Comparison of ENCODE assay signal across 17 cellular contexts in the genomic region with DNA sequence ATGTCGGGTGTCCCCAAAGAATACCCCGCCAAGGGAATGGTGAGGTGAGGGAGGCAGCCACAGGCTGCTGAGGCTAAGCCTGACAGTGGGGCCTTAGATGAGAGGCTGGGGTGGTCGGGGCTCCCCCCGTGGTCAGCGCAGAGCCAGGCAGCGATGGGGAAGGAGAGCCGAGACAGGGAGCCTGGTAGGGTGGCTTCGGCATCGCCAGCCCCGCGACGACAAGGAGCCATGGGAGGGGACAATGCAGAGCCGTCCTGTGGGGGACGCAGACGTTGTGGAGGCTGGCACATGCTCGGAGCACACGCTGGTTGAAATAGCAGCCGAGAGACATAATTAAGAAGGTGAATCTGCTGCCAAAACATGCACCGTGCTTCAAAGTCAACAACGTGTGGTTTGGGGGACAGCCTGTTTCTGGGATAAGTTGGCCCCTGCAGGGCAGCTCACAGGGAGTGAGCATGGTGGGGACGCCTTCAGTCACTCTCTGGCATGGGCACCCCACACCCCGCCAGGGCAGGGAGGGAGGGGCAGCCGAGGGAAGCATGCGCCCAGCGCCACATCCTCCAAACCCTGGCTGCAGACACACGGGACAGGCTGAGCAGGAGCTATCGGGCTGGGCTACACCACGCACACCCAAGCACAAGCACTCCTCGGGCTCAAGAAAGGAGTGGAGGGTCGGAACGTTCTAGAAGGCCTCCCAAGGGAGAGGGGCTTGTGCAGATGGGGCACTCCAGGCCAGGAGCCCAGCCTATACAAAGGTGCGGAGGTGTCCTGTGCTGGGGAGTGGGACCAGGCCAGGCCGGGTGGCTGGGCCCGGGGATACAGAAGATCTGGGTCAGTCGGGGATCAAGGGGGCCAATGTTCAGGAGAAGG.
"Had no signal": no experiment of that assay in that cellular context is flagged by ENCODE, and none has a peak within 500 bp of the region (broad histone marks: within the 10 kb centered on the region; RNA-seq: fewer than 3 reads in every experiment).

No MANE protein-coding gene starts in this region.

- H3K27ac ChIP-seq: breast epithelium, lower lobe of right lung, ovary, sigmoid colon, spleen, stomach, testis, upper lobe of right lung had no signal

- H3K4me1 ChIP-seq: breast epithelium, lower lobe of right lung, sigmoid colon, spleen, stomach, testis, upper lobe of right lung had no signal

- H3K9me3 ChIP-seq: lower lobe of right lung, ovary, testis, upper lobe of right lung had no signal

- H3K4me1 Mint-ChIP-seq: activated T-helper 17 cell treated with anti-CD3 and anti-CD28 coated beads, Interleukin-2, amount 50 U/mL, for 72 hours; immature natural killer cell; nephron progenitor cell had no signal

- DNase-seq: activated CD4-positive, CD25-positive, alpha-beta regulatory T cell treated with anti-CD3 and anti-CD28 coated beads, Interleukin-2, amount 50 U/mL, for 72 hours; activated naive CD4-positive, alpha-beta T cell treated with Interleukin-2 at 50 U/mL for 16 hours; aorta; glutamatergic neuron; immature natural killer cell; lower lobe of right lung; nephron progenitor cell; ovary; sigmoid colon; spleen; upper lobe of right lung had no signal

- H3K36me3 Mint-ChIP-seq: immature natural killer cell had no signal

- H3K36me3 ChIP-seq: breast epithelium, lower lobe of right lung, ovary, sigmoid colon, spleen, stomach, upper lobe of right lung had no signal

- H3K27me3 ChIP-seq: ovary, testis had no signal

- H3K4me3 Mint-ChIP-seq: activated T-helper 17 cell treated with anti-CD3 and anti-CD28 coated beads, Interleukin-2, amount 50 U/mL, for 72 hours; immature natural killer cell; nephron progenitor cell had no signal

- H3K9me3 Mint-ChIP-seq: activated T-helper 17 cell treated with anti-CD3 and anti-CD28 coated beads, Interleukin-2, amount 50 U/mL, for 72 hours; immature natural killer cell had no signal

- H3K27ac Mint-ChIP-seq: activated T-helper 17 cell treated with anti-CD3 and anti-CD28 coated beads, Interleukin-2, amount 50 U/mL, for 72 hours; immature natural killer cell; nephron progenitor cell had no signal

- ATAC-seq: activated T-helper 17 cell treated with anti-CD3 and anti-CD28 coated beads, Interleukin-2, amount 50 U/mL, for 72 hours; esophagus mucosa; upper lobe of right lung had no signal

- H3K4me3 ChIP-seq: breast epithelium, dorsolateral prefrontal cortex, lower lobe of right lung, ovary, sigmoid colon, spleen, stomach, testis, upper lobe of right lung had no signal
